ENCODE assay signal across 8 cellular contexts in genomic region chr1:39901486-39902120, GRCh38. TPM values are rescaled to one million over a fixed set of nuclear protein-coding genes. Genes with fewer than 3 reads are reported as not detected.
DNase-seq lines count a peak whose midpoint lies in the region; ATAC-seq and TF ChIP-seq lines count a peak whose summit lies in the region.

Gene MYCL (minus strand): TSS chr1:39901917. CDS start chr1:39901434, 483 bp downstream.

- no peaks in the 10 kb centered on the region for H3K9me3 ChIP-seq in vagina

- H3K27ac Mint-ChIP-seq in progenitor cell of endocrine pancreas: peak within 1 kb of the TSS; percentile 88

- TF ChIP-seq POLR2A in vagina (IDR thresholded peaks at IDR 0.05): no peak

- peaks cover 2% of the 10 kb centered on the region for H3K36me3 Mint-ChIP-seq in progenitor cell of endocrine pancreas (ENCODE audit: insufficient read depth)

- H3K9me3 Mint-ChIP-seq in progenitor cell of endocrine pancreas (ENCODE audit: low read depth): no peaks in the 10 kb centered on the region

- DNase-seq in EL (peak; percentile 79), Kasumi-1 (lab: John Stamatoyannopoulos, UW) (peak; percentile 39 to 62), SKM-1 treated with dmso at 0.1 percent for 144 hours (lab: John Stamatoyannopoulos, UW; ENCODE audit: unreplicated experiment) (peak; percentile 28), left ventricle myocardium superior (peak; percentile 84), progenitor cell of endocrine pancreas (ENCODE audit: low spot score, unreplicated experiment) (peak; percentile 93), vagina (ENCODE audit: extremely low spot score in 2 of 2) (no peak)
- peak; percentile 31 for DNase-seq in activated naive CD8-positive, alpha-beta T cell treated with anti-CD3 and anti-CD28 coated beads, Interleukin-2, amount 50 U/mL, for 16 hours (ENCODE audit: low read depth, low spot score)

- peaks cover 32% of the 10 kb centered on the region for H3K4me1 ChIP-seq in vagina

- H3K27me3 Mint-ChIP-seq in progenitor cell of endocrine pancreas: peaks cover 14% of the 10 kb centered on the region

- H3K4me1 Mint-ChIP-seq in progenitor cell of endocrine pancreas (ENCODE audit: low read depth): peaks cover 31% of the 10 kb centered on the region

- ATAC-seq in GM21737 (IDR thresholded peaks at IDR 0.05; ENCODE audit: unreplicated experiment) (peak; percentile 78), left ventricle myocardium superior (peak; percentile 87)

- no peaks in the 10 kb centered on the region for H3K27me3 ChIP-seq in vagina

- H3K36me3 ChIP-seq in vagina: no peaks in the 10 kb centered on the region

- intact Hi-C loops in left ventricle myocardium superior (cut with micrococcal nuclease) (loop anchor here (2.0 kb wide), 1 partner anchor 85 kb away; no protein-coding TSS in a partner anchor), vagina (cut with DNase I) (no loop called here)

- TF ChIP-seq CTCF in progenitor cell of endocrine pancreas (IDR thresholded peaks at IDR 0.05; ENCODE audit: unreplicated experiment) (no peak), vagina (IDR thresholded peaks at IDR 0.05) (no peak)

- H3K4me3 Mint-ChIP-seq in progenitor cell of endocrine pancreas (ENCODE audit: low read depth): peak within 1 kb of the TSS; percentile 87

- H3K4me3 ChIP-seq in vagina: peak within 1 kb of the TSS; percentile 51 to 57

- H3K27ac ChIP-seq in vagina: peak within 1 kb of the TSS; percentile 45

RNA-seq across cellular contexts. Expression of gene MYCL, which starts in this region (rescaled TPM):
- 1.5 TPM for total RNA-seq in left ventricle myocardium superior
- total RNA-seq in progenitor cell of endocrine pancreas: 19.3 and 21.3 TPM in 2 replicates
- total RNA-seq in vagina: 17.2 TPM

Comparison
In these comparisons a context has a peak if more than half of its experiments do, and no peak if none do; other contexts are left out.
1. DNase-seq: peak in EL (single experiment), Kasumi-1 (2 of 2), SKM-1 treated with dmso at 0.1 percent for 144 hours (single experiment), activated naive CD8-positive, alpha-beta T cell treated with anti-CD3 and anti-CD28 coated beads, Interleukin-2, amount 50 U/mL, for 16 hours (single experiment), left ventricle myocardium superior (single experiment) and progenitor cell of endocrine pancreas (single experiment); none in vagina (0 of 2).